21 cellular contexts compared by ENCODE assay signal in the genomic region with DNA sequence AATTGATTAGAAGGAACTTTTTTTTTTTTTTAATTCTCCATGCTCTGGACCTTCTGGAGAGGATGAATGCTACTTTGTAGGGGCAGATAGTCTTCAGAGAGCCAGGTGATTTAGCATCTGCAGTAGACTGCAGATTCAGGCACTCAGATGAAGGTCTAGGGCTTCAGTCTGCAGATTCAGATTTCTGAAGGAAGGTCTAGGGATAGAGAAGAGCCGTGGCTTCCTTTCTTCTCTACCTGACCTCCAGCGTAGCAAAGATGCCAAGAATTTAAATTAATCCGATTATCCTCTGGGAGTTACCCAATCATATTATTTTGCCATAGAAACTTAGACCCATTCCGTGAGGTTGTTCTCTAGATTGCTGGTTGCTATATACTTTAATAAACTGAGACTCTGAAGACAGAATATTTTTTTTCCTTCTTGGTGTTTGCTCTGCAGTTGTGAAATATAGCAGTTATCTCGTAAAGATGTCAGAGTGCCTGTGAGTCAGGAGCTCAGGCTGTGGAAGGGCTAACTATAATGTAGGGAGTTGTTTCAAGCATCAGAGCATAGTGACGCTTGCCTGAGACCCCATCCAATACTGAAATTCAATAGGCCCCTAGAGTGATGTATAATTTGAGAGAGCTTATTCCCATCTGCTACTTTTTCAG.
A peak's percentile ranks its signal among the peaks of the same experiment; 100 is the strongest.
DNase-seq lines count a peak whose midpoint lies in the region; ATAC-seq and TF ChIP-seq lines count a peak whose summit lies in the region.
"Had no signal": no experiment of that assay in that cellular context is flagged by ENCODE, and none has a peak within 500 bp of the region (broad histone marks: within the 10 kb centered on the region; RNA-seq: fewer than 3 reads in every experiment).

No MANE protein-coding gene starts in this region.

- H3K4ac ChIP-seq in IMR-90 (ENCODE audit: low read depth, low read length): no peak overlapping the region

- intact Hi-C loops in IMR-90 (cut with micrococcal nuclease) (no loop called here), PC-3 (cut with micrococcal nuclease) (loop anchor here (1.0 to 2.0 kb wide), 2 partner anchors 8 to 250 kb away; no protein-coding TSS in a partner anchor), heart right ventricle (cut with DNase I) (no loop called here)

- H3K27me3 Mint-ChIP-seq in glutamatergic neuron (ENCODE audit: unreplicated experiment): peaks cover 4% of the 10 kb centered on the region
- H3K27me3 Mint-ChIP-seq: activated CD4-positive, alpha-beta T cell treated with anti-CD3 and anti-CD28 coated beads for 36 hours; central memory CD8-positive, alpha-beta T cell; natural killer cell treated with Interleukin-12 subunit alpha and Interleukin-12 subunit beta and Interleukin-15 and Interleukin-18, amount 100 ng/mL, for 72 hours; stimulated activated naive B cell treated with anti-CD40 and anti-IgM and Interleukin-4, amounts not matched to agents 10 μg/mL and 1 μg/mL and 100 μg/mL, for 72 hours had no signal

- H2AK5ac ChIP-seq in IMR-90 (ENCODE audit: low read depth, low read length): no peak overlapping the region

- CTCF ChIA-PET in IMR-90 (lab: Yijun Ruan, JAX) (interaction anchor here (1.5 kb wide), 1 partner anchor 10 kb away, joined by 4 read pairs; no protein-coding TSS in a partner anchor), PC-3 (lab: Charles Lee) (no interaction called here)

- H2BK15ac ChIP-seq in IMR-90 (ENCODE audit: low read depth, low read length): no peak overlapping the region

- H3K36me3 ChIP-seq in IMR-90 (ENCODE audit: control insufficient read depth, insufficient read depth, low read length) (no peaks in the 10 kb centered on the region), PC-3 (ENCODE audit: low read depth, low read length) (no peaks in the 10 kb centered on the region), smooth muscle cell (ENCODE audit: low read depth) (no peaks in the 10 kb centered on the region), heart right ventricle (peaks cover 0 to 5% (median 0%) of the 10 kb centered on the region in 9 donors)

- no TSS peak for BruUV-seq in IMR-90 (replicated peaks; lab: Mats Ljungman, UMichigan)
- BruUV-seq in PC-3 (replicated peaks; lab: Mats Ljungman, UMichigan): no TSS peak

- H3K27me3 ChIP-seq in IMR-90 (ENCODE audit: control insufficient read depth, insufficient read depth, low read length) (no peaks in the 10 kb centered on the region), PC-3 (ENCODE audit: low read length) (no peaks in the 10 kb centered on the region), smooth muscle cell (ENCODE audit: low read depth) (no peaks in the 10 kb centered on the region), heart right ventricle (no peaks in the 10 kb centered on the region)

- TF ChIP-seq POLR2A in IMR-90 (IDR thresholded peaks at IDR 0.05; ENCODE audit: low read depth, low read length): no peak

- H2BK20ac ChIP-seq in IMR-90 (ENCODE audit: low read depth, low read length): no peak overlapping the region

- H3K9ac ChIP-seq in IMR-90 (ENCODE audit: low read depth, low read length): no peak overlapping the region
- H3K9ac ChIP-seq in PC-3 (ENCODE audit: low read length): peak overlapping the region; percentile 6
- no peak overlapping the region for H3K9ac ChIP-seq in smooth muscle cell (ENCODE audit: low read depth)

- no CpG with 5 or more reads among the region's 6 CpGs for WGBS in IMR-90 (ENCODE audit: extremely low coverage in 2 of 2, insufficient read length in 1 of 2), 2 experiments
- 51% methylated on average over 6 of the region's 6 CpGs for WGBS in smooth muscle cell (ENCODE audit: low lambda C conversion rate)
- 90 to 97% methylated on average over 6 of the region's 6 CpGs for WGBS in heart right ventricle, 2 donors

- peak overlapping the region; percentile 30 for H3K27ac Mint-ChIP-seq in glutamatergic neuron (ENCODE audit: unreplicated experiment)
- H3K27ac Mint-ChIP-seq: activated CD4-positive, alpha-beta T cell treated with anti-CD3 and anti-CD28 coated beads for 36 hours; GM23338; natural killer cell treated with Interleukin-12 subunit alpha and Interleukin-12 subunit beta and Interleukin-15 and Interleukin-18, amount 100 ng/mL, for 72 hours; stimulated activated naive B cell treated with anti-CD40 and anti-IgM and Interleukin-4, amounts not matched to agents 10 μg/mL and 1 μg/mL and 100 μg/mL, for 72 hours had no signal

- H2AK9ac ChIP-seq in IMR-90 (replicated peaks; ENCODE audit: low read depth, low read length, poor library complexity): no peak overlapping the region

- H2AFZ ChIP-seq in IMR-90 (replicated peaks; ENCODE audit: low read length, poor library complexity) (no peak overlapping the region), PC-3 (ENCODE audit: low read length) (no peak overlapping the region), smooth muscle cell (ENCODE audit: low read depth) (no peak overlapping the region)
- H2AFZ ChIP-seq: GM23338 had no signal

- H3K9me3 Mint-ChIP-seq in glutamatergic neuron (ENCODE audit: unreplicated experiment): peaks cover 2% of the 10 kb centered on the region
- H3K9me3 Mint-ChIP-seq: central memory CD8-positive, alpha-beta T cell; GM23338; natural killer cell treated with Interleukin-12 subunit alpha and Interleukin-12 subunit beta and Interleukin-15 and Interleukin-18, amount 100 ng/mL, for 72 hours had no signal

- peak overlapping the region; percentile 27 for H3K4me3 Mint-ChIP-seq in glutamatergic neuron (ENCODE audit: unreplicated experiment)
- H3K4me3 Mint-ChIP-seq: activated CD4-positive, alpha-beta T cell treated with anti-CD3 and anti-CD28 coated beads for 36 hours; central memory CD8-positive, alpha-beta T cell; GM23338; natural killer cell treated with Interleukin-12 subunit alpha and Interleukin-12 subunit beta and Interleukin-15 and Interleukin-18, amount 100 ng/mL, for 72 hours; stimulated activated naive B cell treated with anti-CD40 and anti-IgM and Interleukin-4, amounts not matched to agents 10 μg/mL and 1 μg/mL and 100 μg/mL, for 72 hours had no signal

- no peak overlapping the region for H3K56ac ChIP-seq in IMR-90 (ENCODE audit: extremely low read depth, insufficient read depth, low read length)

- peaks cover 32% of the 10 kb centered on the region for H3K4me1 Mint-ChIP-seq in glutamatergic neuron (ENCODE audit: low read depth, unreplicated experiment)
- H3K4me1 Mint-ChIP-seq: activated CD4-positive, alpha-beta T cell treated with anti-CD3 and anti-CD28 coated beads for 36 hours; central memory CD8-positive, alpha-beta T cell; GM23338 had no signal

- H3K14ac ChIP-seq in IMR-90 (replicated peaks; ENCODE audit: low read depth, low read length): no peak overlapping the region

- no peaks in the 10 kb centered on the region for H3K79me1 ChIP-seq in IMR-90 (ENCODE audit: low read depth in 1 of 2, low read length in 2 of 2)

- dilution Hi-C loops in IMR-90 (cut with HindIII; ENCODE audit: low sequenced_read_pairs, unreplicated experiment): no loop called here

- no peak overlapping the region for H2BK120ac ChIP-seq in IMR-90 (ENCODE audit: low read depth, low read length)

- TF ChIP-seq CTCF in IMR-90 (conservative IDR thresholded peaks at IDR 0.05; ENCODE audit: low read depth, low read length) (no peak), PC-3 (conservative IDR thresholded peaks at IDR 0.05; ENCODE audit: low read depth, low read length) (no peak), glutamatergic neuron (IDR thresholded peaks at IDR 0.05; ENCODE audit: partially characterized antibody, unreplicated experiment) (no peak), smooth muscle cell (IDR thresholded peaks at IDR 0.05; ENCODE audit: borderline replicate concordance, insufficient read depth, poor library complexity, severe bottlenecking) (no peak), heart right ventricle (IDR thresholded peaks at IDR 0.05) (no peak)

- H3K18ac ChIP-seq in IMR-90 (ENCODE audit: low read depth, low read length): no peak overlapping the region

- TF ChIP-seq RAD21 in IMR-90 (IDR thresholded peaks at IDR 0.05; ENCODE audit: low read length): no peak

- H3K4me3 ChIP-seq in IMR-90 (ENCODE audit: insufficient read depth, low read depth, low read length): no peak overlapping the region
- no peak overlapping the region for H3K4me3 ChIP-seq in PC-3 (ENCODE audit: low read length)
- H3K4me3 ChIP-seq in smooth muscle cell: no peak overlapping the region
- H3K4me3 ChIP-seq in heart right ventricle: no peak overlapping the region
- H3K4me3 ChIP-seq: GM23338, SK-N-MC had no signal

- in situ Hi-C loops in IMR-90 (cut with MboI; ENCODE audit: low sequenced_read_pairs): no loop called here

- H3K9me3 ChIP-seq in IMR-90 (ENCODE audit: control insufficient read depth, insufficient read depth, low read length) (no peaks in the 10 kb centered on the region), PC-3 (ENCODE audit: low read length) (no peaks in the 10 kb centered on the region), smooth muscle cell (replicated peaks; ENCODE audit: low read depth) (no peaks in the 10 kb centered on the region), heart right ventricle (peaks cover 0 to 7% (median 0%) of the 10 kb centered on the region in 11 donors)

- H4K5ac ChIP-seq in IMR-90 (ENCODE audit: low read depth, low read length): no peak overlapping the region

- H4K20me1 ChIP-seq in IMR-90 (ENCODE audit: insufficient read depth, low read length): no peaks in the 10 kb centered on the region
- no peaks in the 10 kb centered on the region for H4K20me1 ChIP-seq in PC-3 (ENCODE audit: low read length)
- H4K20me1 ChIP-seq in smooth muscle cell (ENCODE audit: low read depth): no peaks in the 10 kb centered on the region

- no peaks in the 10 kb centered on the region for H3K4me1 ChIP-seq in IMR-90 (ENCODE audit: control insufficient read depth, insufficient read depth, low read length)
- H3K4me1 ChIP-seq in PC-3 (ENCODE audit: insufficient read depth, low read length): peaks cover 14% of the 10 kb centered on the region
- no peaks in the 10 kb centered on the region for H3K4me1 ChIP-seq in smooth muscle cell (ENCODE audit: low read depth)
- H3K4me1 ChIP-seq in heart right ventricle: no peaks in the 10 kb centered on the region

- no peak overlapping the region for H3K23ac ChIP-seq in IMR-90 (ENCODE audit: low read depth, low read length)

- H3K9me1 ChIP-seq in IMR-90 (ENCODE audit: insufficient read depth, low read length): peaks cover 3% of the 10 kb centered on the region; the same call in 1 of the 2 replicates

- ATAC-seq in IMR-90 (ENCODE audit: low read depth): no peak
- peak; percentile 100 for ATAC-seq in PC-3
- ATAC-seq in heart right ventricle: no peak
- ATAC-seq: activated CD4-positive, alpha-beta T cell treated with anti-CD3 and anti-CD28 coated beads for 36 hours; GM23338; HepG2; natural killer cell treated with Interleukin-12 subunit alpha and Interleukin-12 subunit beta and Interleukin-15 and Interleukin-18, amount 100 ng/mL, for 72 hours; stimulated activated naive B cell treated with anti-CD40 and anti-IgM and Interleukin-4, amounts not matched to agents 10 μg/mL and 1 μg/mL and 100 μg/mL, for 72 hours had no signal

- H3K27ac ChIP-seq in IMR-90 (ENCODE audit: insufficient read depth, low read length) (no peak overlapping the region), PC-3 (ENCODE audit: low read length) (peak overlapping the region; percentile 41), smooth muscle cell (ENCODE audit: low read depth) (peak overlapping the region; percentile 4), heart right ventricle (no peak overlapping the region)
- H3K27ac ChIP-seq: SK-N-MC had no signal

- no peak overlapping the region for H4K8ac ChIP-seq in IMR-90 (ENCODE audit: low read depth in 2 of 2, low read length in 2 of 2)

- H3F3A ChIP-seq in PC-3 (ENCODE audit: low read length, unreplicated experiment) (peaks cover 5% of the 10 kb centered on the region), smooth muscle cell (ENCODE audit: low read depth) (no peaks in the 10 kb centered on the region)

- H3K9me2 ChIP-seq in PC-3 (replicated peaks; ENCODE audit: low read length): no peaks in the 10 kb centered on the region

- no peak overlapping the region for H4K91ac ChIP-seq in IMR-90 (ENCODE audit: insufficient read depth, low read depth, low read length)

- H3K79me2 ChIP-seq in PC-3 (ENCODE audit: low read length): no peaks in the 10 kb centered on the region
- no peaks in the 10 kb centered on the region for H3K79me2 ChIP-seq in smooth muscle cell (ENCODE audit: low read depth)

- POLR2A ChIA-PET in IMR-90 (lab: Charles Lee; ENCODE audit: unreplicated experiment) (no interaction called here), PC-3 (lab: Charles Lee; ENCODE audit: unreplicated experiment) (interaction anchor here (0.6 kb wide), 1 partner anchor 37 kb away, joined by 6 read pairs; no protein-coding TSS in a partner anchor)

- H3K4me2 ChIP-seq in IMR-90 (ENCODE audit: low read depth, low read length) (no peak overlapping the region), PC-3 (ENCODE audit: low read length) (peak overlapping the region; percentile 31), smooth muscle cell (peak overlapping the region; percentile 41)
- H3K4me2 ChIP-seq: GM23338 had no signal

- H3K36me3 Mint-ChIP-seq in glutamatergic neuron (ENCODE audit: unreplicated experiment): peaks cover 10% of the 10 kb centered on the region
- H3K36me3 Mint-ChIP-seq: natural killer cell treated with Interleukin-12 subunit alpha and Interleukin-12 subunit beta and Interleukin-15 and Interleukin-18, amount 100 ng/mL, for 72 hours had no signal

- no peak overlapping the region for H2BK5ac ChIP-seq in IMR-90 (ENCODE audit: low read depth, low read length, poor library complexity, severe bottlenecking)

- peak; percentile 18 for DNase-seq in IMR-90
- DNase-seq in PC-3: peak; percentile 79
- no peak for DNase-seq in glutamatergic neuron
- DNase-seq in smooth muscle cell (lab: John Stamatoyannopoulos, UW; ENCODE audit: unreplicated experiment): no peak
- no peak for DNase-seq in heart right ventricle
- DNase-seq in epidermal melanocyte (ENCODE audit: insufficient read length, low spot score): no peak
- no peak for DNase-seq in stimulated activated naive CD4-positive, alpha-beta T cell treated with Interleukin-2 at 50 U/mL for 16 hours (lab: John Stamatoyannopoulos, UW)
- DNase-seq: activated CD4-positive, alpha-beta T cell treated with anti-CD3 and anti-CD28 coated beads for 36 hours; activated CD8-positive, alpha-beta memory T cell treated with anti-CD3 and anti-CD28 coated beads, Interleukin-2, amount 50 U/mL, for 4 hours; activated gamma-delta T cell treated with Interleukin-2 at 50 U/mL for 16 hours; amniotic stem cell; effector CD8-positive, alpha-beta T cell; MM.1S; NCI-H187; NCI-H526; stimulated activated naive B cell treated with anti-CD40 and anti-IgM and Interleukin-4, amounts not matched to agents 10 μg/mL and 1 μg/mL and 100 μg/mL, for 72 hours had no signal

Comparison
In these comparisons a context has a peak if more than half of its experiments do, and no peak if none do; other contexts are left out.
1. DNase-seq: peak in IMR-90 (single experiment) and PC-3 (single experiment); none in glutamatergic neuron (single experiment), smooth muscle cell (single experiment), heart right ventricle (0 of 2), epidermal melanocyte (single experiment) and stimulated activated naive CD4-positive, alpha-beta T cell treated with Interleukin-2 at 50 U/mL for 16 hours (single experiment).
2. H3K27ac ChIP-seq: peak in PC-3 (single experiment) and smooth muscle cell (single experiment); none in IMR-90 (single experiment) and heart right ventricle (0 of 10).